In genomic region chr1:55443175-55443933, GRCh38 we compare ENCODE assay signal across 8 cellular contexts.
DNase-seq lines count a peak whose midpoint lies in the region; ATAC-seq, FAIRE-seq and TF ChIP-seq lines count a peak whose summit lies in the region.

No MANE protein-coding gene starts in this region.

- peak overlapping the region; percentile 71 for H3K27ac ChIP-seq in astrocyte (ENCODE audit: low read depth, low read length)
- H3K27ac ChIP-seq in hepatocyte: peak overlapping the region; percentile 67
- peak overlapping the region in 3 of 4 donors; percentile 60 to 82 (median 65) for H3K27ac ChIP-seq in tibial nerve

- H3K4me2 ChIP-seq in astrocyte (ENCODE audit: low read length): no peak overlapping the region
- H3K4me2 ChIP-seq in hepatocyte: no peak overlapping the region

- H4K20me1 ChIP-seq in astrocyte (ENCODE audit: insufficient read depth, low read length): no peaks in the 10 kb centered on the region
- no peaks in the 10 kb centered on the region for H4K20me1 ChIP-seq in hepatocyte (ENCODE audit: insufficient read depth, poor library complexity, severe bottlenecking)

- H2AFZ ChIP-seq in astrocyte (ENCODE audit: low read depth, low read length): peak overlapping the region; percentile 26
- H2AFZ ChIP-seq in hepatocyte: no peak overlapping the region

- TF ChIP-seq CTCF in astrocyte (IDR thresholded peaks at IDR 0.05; ENCODE audit: insufficient read depth, low read depth, low read length) (no peak), hepatocyte (IDR thresholded peaks at IDR 0.05; ENCODE audit: poor library complexity) (peak; percentile 15), tibial nerve (IDR thresholded peaks at IDR 0.05) (peak in 1 of 5 experiments; percentile 28)

- H3K36me3 ChIP-seq in astrocyte (ENCODE audit: insufficient read depth, low read length) (no peaks in the 10 kb centered on the region), hepatocyte (replicated peaks; ENCODE audit: insufficient read depth, low read depth) (no peaks in the 10 kb centered on the region), tibial nerve (no peaks in the 10 kb centered on the region)

- no peak for FAIRE-seq in astrocyte (lab: Jason Lieb, UNC)

- ATAC-seq in HG03108 (IDR thresholded peaks at IDR 0.05; ENCODE audit: unreplicated experiment): no peak

- H3K4me3 ChIP-seq in astrocyte (ENCODE audit: insufficient read depth, low read depth, low read length) (no peak overlapping the region), hepatocyte (no peak overlapping the region), tibial nerve (no peak overlapping the region)

- H3K36me3 Mint-ChIP-seq in astrocyte (ENCODE audit: low read depth, unreplicated experiment): no peaks in the 10 kb centered on the region

- peak overlapping the region; percentile 41 for H3K27ac Mint-ChIP-seq in astrocyte (ENCODE audit: unreplicated experiment)

- H3K4me1 Mint-ChIP-seq in astrocyte (ENCODE audit: low read depth, unreplicated experiment): peaks cover 2% of the 10 kb centered on the region

- 58% methylated on average over 7 of the region's 7 CpGs for WGBS in hepatocyte (ENCODE audit: low lambda C conversion rate, missing lambda C conversion rate)
- WGBS in tibial nerve, 2 donors: 40 to 46% methylated on average over 7 of the region's 7 CpGs

- no peaks in the 10 kb centered on the region for H3K79me2 ChIP-seq in astrocyte (ENCODE audit: insufficient read depth, low read length)
- no peaks in the 10 kb centered on the region for H3K79me2 ChIP-seq in hepatocyte

- no peak overlapping the region for H3K4me3 Mint-ChIP-seq in astrocyte (ENCODE audit: unreplicated experiment)

- H3K9me2 ChIP-seq in hepatocyte (replicated peaks; ENCODE audit: insufficient read depth): no peaks in the 10 kb centered on the region

- H3K9me3 ChIP-seq in astrocyte (ENCODE audit: insufficient read depth, low read depth, low read length) (no peaks in the 10 kb centered on the region), hepatocyte (ENCODE audit: low read depth) (no peaks in the 10 kb centered on the region), tibial nerve (no peaks in the 10 kb centered on the region)

- H3K27me3 Mint-ChIP-seq in astrocyte (ENCODE audit: low read depth, unreplicated experiment): peaks cover 3% of the 10 kb centered on the region

- H3K9me3 Mint-ChIP-seq in astrocyte (ENCODE audit: unreplicated experiment): peaks cover 3% of the 10 kb centered on the region

- peak overlapping the region; percentile 43 for H3K9ac ChIP-seq in astrocyte (ENCODE audit: low read length)

- peak; percentile 4 for DNase-seq in NCI-H1092 (lab: John Stamatoyannopoulos, UW)
- peak; percentile 97 for DNase-seq in astrocyte (ENCODE audit: low read depth)
- peak; percentile 74 for DNase-seq in hepatocyte (ENCODE audit: low spot score)
- DNase-seq in tibial nerve (ENCODE audit: low spot score in 2 of 2): peak; percentile 82 to 91
- DNase-seq in stimulated activated naive CD4-positive, alpha-beta T cell treated with Interleukin-2 at 50 U/mL for 16 hours (lab: John Stamatoyannopoulos, UW): no peak
- no peak for DNase-seq in effector CD8-positive, alpha-beta T cell (lab: John Stamatoyannopoulos, UW)
- no peak for DNase-seq in activated gamma-delta T cell (lab: John Stamatoyannopoulos, UW)

- TF ChIP-seq POLR2A in tibial nerve (IDR thresholded peaks at IDR 0.05): no peak

- H3K27me3 ChIP-seq in astrocyte (ENCODE audit: insufficient read depth, low read length) (no peaks in the 10 kb centered on the region), hepatocyte (no peaks in the 10 kb centered on the region), tibial nerve (no peaks in the 10 kb centered on the region)

- peak; percentile 94 to 99 for TF ChIP-seq EP300 in tibial nerve (IDR thresholded peaks at IDR 0.05)

- H3K4me1 ChIP-seq in astrocyte (ENCODE audit: insufficient read depth, low read length) (peaks cover 15% of the 10 kb centered on the region), hepatocyte (ENCODE audit: insufficient read depth) (no peaks in the 10 kb centered on the region), tibial nerve (peaks cover 0 to 13% (median 5%) of the 10 kb centered on the region in 4 donors)

Comparison
In these comparisons a context has a peak if more than half of its experiments do, and no peak if none do; other contexts are left out.
1. DNase-seq: peak in NCI-H1092 (single experiment), astrocyte (single experiment), hepatocyte (single experiment) and tibial nerve (2 of 2); none in stimulated activated naive CD4-positive, alpha-beta T cell treated with Interleukin-2 at 50 U/mL for 16 hours (single experiment), effector CD8-positive, alpha-beta T cell (single experiment) and activated gamma-delta T cell (single experiment).
2. Peak in every context shown above with its lines, with median percentiles within 50 percentile points of each other: H3K27ac ChIP-seq.